15 cellular contexts compared by ENCODE assay signal in genomic region chr17:17001076-17001777, GRCh38. TPM values are rescaled to one million over a fixed set of nuclear protein-coding genes. Genes with fewer than 3 reads are reported as not detected.
DNase-seq lines count a peak whose midpoint lies in the region; ATAC-seq, FAIRE-seq and TF ChIP-seq lines count a peak whose summit lies in the region.
"Had no signal": no experiment of that assay in that cellular context is flagged by ENCODE, and none has a peak within 500 bp of the region (broad histone marks: within the 10 kb centered on the region; RNA-seq: fewer than 3 reads in every experiment).

No MANE protein-coding gene starts in this region.

- no peaks in the 10 kb centered on the region for H3K23me2 ChIP-seq in H9 (ENCODE audit: insufficient read length, low read depth, low read length, poor library complexity, severe bottlenecking)

- 72 to 79% methylated on average over 9 of the region's 9 CpGs for WGBS in sigmoid colon, 2 donors
- WGBS in H9 (ENCODE audit: extremely low coverage, insufficient read length, low lambda C conversion rate), result no CpG with 5 or more reads among the region's 9 CpGs

- no peak overlapping the region for H4K8ac ChIP-seq in H9 (replicated peaks; ENCODE audit: insufficient read length, low read depth, low read length)

- H2AFZ ChIP-seq in H9 (ENCODE audit: low read length), result no peak overlapping the region

- no peak overlapping the region for H3K23ac ChIP-seq in H9 (ENCODE audit: insufficient read length, low read depth, low read length)

- no peak for DNase-seq in Right ventricle myocardium superior
- no peak for DNase-seq in left cardiac atrium
- no peak for DNase-seq in bronchial epithelial cell (ENCODE audit: low read depth)
- DNase-seq in sigmoid colon, result peak; percentile 44
- no peak for DNase-seq in H9
- DNase-seq in hippocampal formation (lab: John Stamatoyannopoulos, UW), result no peak

- no peak overlapping the region for H3T11ph ChIP-seq in H9 (ENCODE audit: low read length)

- H3K4me1 Mint-ChIP-seq in H9, result peaks cover 11 to 21% of the 10 kb centered on the region in 2 experiments

- H2AK5ac ChIP-seq in H9 (ENCODE audit: insufficient read length, low read length), result no peak overlapping the region

- H4K5ac ChIP-seq in H9 (ENCODE audit: insufficient read length, low read depth, low read length), result no peak overlapping the region

- H3K27me3 ChIP-seq in bronchial epithelial cell (ENCODE audit: control insufficient read depth, insufficient read depth, low read length) (no peaks in the 10 kb centered on the region), sigmoid colon (no peaks in the 10 kb centered on the region), H9 (ENCODE audit: insufficient read depth, low read length) (no peaks in the 10 kb centered on the region)
- H3K27me3 ChIP-seq: brain microvascular endothelial cell, foreskin keratinocyte had no signal

- peaks cover 0 to 10% (median 7%) of the 10 kb centered on the region in 4 donors for H3K4me1 ChIP-seq in sigmoid colon
- H3K4me1 ChIP-seq in H9 (ENCODE audit: insufficient read depth, low read length), result no peaks in the 10 kb centered on the region
- H3K4me1 ChIP-seq: foreskin keratinocyte had no signal

- H2BK20ac ChIP-seq in H9 (ENCODE audit: low read depth, low read length, poor library complexity, severe bottlenecking), result no peak overlapping the region

- peaks cover 2 to 3% of the 10 kb centered on the region in 2 experiments; a peak in 2 of 5 replicates for H3K9me3 Mint-ChIP-seq in H9
- H3K9me3 Mint-ChIP-seq: activated T-cell treated with anti-CD3 and anti-CD28 coated beads, Interleukin-2, amount 50 U/mL, for 24 hours had no signal

- no peak for TF ChIP-seq POLR2A in sigmoid colon (IDR thresholded peaks at IDR 0.05)

- H3K79me1 ChIP-seq in H9 (ENCODE audit: insufficient read depth, low read depth, low read length, poor library complexity, severe bottlenecking), result no peaks in the 10 kb centered on the region

- H3K36me3 Mint-ChIP-seq in H9 (ENCODE audit: insufficient read depth in 1 of 3, low read depth in 3 of 3), result peaks cover 0 to 1% (median 0%) of the 10 kb centered on the region in 3 experiments; a peak in 1 of 7 replicates
- H3K36me3 Mint-ChIP-seq: activated naive CD8-positive, alpha-beta T cell had no signal

- no peak overlapping the region for H2BK12ac ChIP-seq in H9 (ENCODE audit: insufficient read length, low read depth, low read length)

- ATAC-seq in Right ventricle myocardium superior (ENCODE audit: poor library complexity) (peak; percentile 11), left cardiac atrium (no peak), HG02973 (IDR thresholded peaks at IDR 0.05; ENCODE audit: unreplicated experiment) (peak; percentile 10), GM19455 (IDR thresholded peaks at IDR 0.05; ENCODE audit: unreplicated experiment) (no peak)

- no peak overlapping the region for H3K56ac ChIP-seq in H9 (ENCODE audit: insufficient read length, low read depth, low read length)

- TF ChIP-seq CTCF in bronchial epithelial cell (IDR thresholded peaks at IDR 0.05; ENCODE audit: insufficient read depth, low read length, severe bottlenecking) (no peak), sigmoid colon (IDR thresholded peaks at IDR 0.05) (no peak), H9 (conservative IDR thresholded peaks at IDR 0.05) (no peak)

- H3K14ac ChIP-seq in H9 (ENCODE audit: insufficient read depth, low read length), result no peak overlapping the region

- no peaks in the 10 kb centered on the region for H4K20me1 ChIP-seq in H9 (ENCODE audit: control insufficient read depth, insufficient read depth, insufficient read length)

- H3K9me3 ChIP-seq in sigmoid colon, result no peaks in the 10 kb centered on the region
- no peaks in the 10 kb centered on the region for H3K9me3 ChIP-seq in H9 (ENCODE audit: control insufficient read depth, low read depth, low read length)

- H3K36me3 ChIP-seq in bronchial epithelial cell (ENCODE audit: control insufficient read depth, insufficient read depth, low read length) (no peaks in the 10 kb centered on the region), sigmoid colon (no peaks in the 10 kb centered on the region)
- H3K36me3 ChIP-seq: brain microvascular endothelial cell had no signal

- no peak overlapping the region for H2BK120ac ChIP-seq in H9 (ENCODE audit: low read depth, low read length, poor library complexity, severe bottlenecking)

- peak; percentile 23 for FAIRE-seq in bronchial epithelial cell (lab: Jason Lieb, UNC)

- H3K27ac ChIP-seq in sigmoid colon, result no peak overlapping the region
- no peak overlapping the region for H3K27ac ChIP-seq in H9 (ENCODE audit: insufficient read length, low read depth, low read length)
- H3K27ac ChIP-seq: brain microvascular endothelial cell, foreskin keratinocyte, SK-N-MC had no signal

- intact Hi-C loops in Right ventricle myocardium superior (cut with DNase I), result loop anchor here (10.0 kb wide), 3 partner anchors 134 to 304 kb away; partner anchors contain the start of genes FLCN and NT5M
- intact Hi-C loops in left cardiac atrium (cut with DNase I), result loop anchor here (10.0 kb wide), 5 partner anchors 114 to 644 kb away; partner anchors contain the start of gene FLCN (in 1 of the 2)
- intact Hi-C loops in sigmoid colon (cut with DNase I), result loop anchor here (5.0 to 10.0 kb wide), 3 partner anchors 104 to 236 kb away; partner anchors contain the start of gene FLCN

- TF ChIP-seq EP300 in sigmoid colon (IDR thresholded peaks at IDR 0.05), result no peak

- H3K27me3 Mint-ChIP-seq in H9 (ENCODE audit: low read depth), result peaks cover 3% of the 10 kb centered on the region
- H3K27me3 Mint-ChIP-seq: activated naive CD8-positive, alpha-beta T cell; activated T-cell treated with anti-CD3 and anti-CD28 coated beads, Interleukin-2, amount 50 U/mL, for 24 hours had no signal

- H3K4me2 ChIP-seq in H9 (ENCODE audit: insufficient read depth, insufficient read length, low read length), result no peak overlapping the region

- H3K9ac ChIP-seq in H9 (ENCODE audit: extremely low read depth, insufficient read length, low read length), result no peak overlapping the region

- H3K4ac ChIP-seq in H9 (ENCODE audit: low read depth, low read length), result no peak overlapping the region

- no peak overlapping the region for H2BK15ac ChIP-seq in H9 (ENCODE audit: low read depth, low read length)

- no peaks in the 10 kb centered on the region for H3K79me2 ChIP-seq in H9 (ENCODE audit: insufficient read depth, low read length)

- H3K4me3 ChIP-seq in bronchial epithelial cell (ENCODE audit: low read depth, low read length) (no peak overlapping the region), sigmoid colon (no peak overlapping the region)
- H3K4me3 ChIP-seq: SK-N-MC had no signal

- H2BK5ac ChIP-seq in H9 (ENCODE audit: insufficient read length, low read length), result no peak overlapping the region

- no peak overlapping the region; a peak in 1 of 7 replicates for H3K27ac Mint-ChIP-seq in H9
- H3K27ac Mint-ChIP-seq: activated naive CD8-positive, alpha-beta T cell; activated T-cell treated with anti-CD3 and anti-CD28 coated beads, Interleukin-2, amount 50 U/mL, for 24 hours had no signal

- H3K4me3 Mint-ChIP-seq in H9, result no peak overlapping the region; a peak in 1 of 5 replicates
- H3K4me3 Mint-ChIP-seq: activated naive CD8-positive, alpha-beta T cell; activated T-cell treated with anti-CD3 and anti-CD28 coated beads, Interleukin-2, amount 50 U/mL, for 24 hours had no signal

- H4K91ac ChIP-seq in H9 (ENCODE audit: insufficient read length, low read depth, low read length), result no peak overlapping the region

- no peak overlapping the region for H3K18ac ChIP-seq in H9 (ENCODE audit: insufficient read length, low read depth, low read length)

RNA-seq across cellular contexts. Expression of gene TNFRSF13B, which starts 29.3 kb away (rescaled TPM):
- total RNA-seq in Right ventricle myocardium superior (not detected), left cardiac atrium (not detected), bronchial epithelial cell (not detected in 2 replicates), sigmoid colon (not detected), H9 (2021) (0.11 and 0.28 TPM in 2 replicates)
- 10 to 100 TPM in 1 of 3 donors, not detected in 2; 15.2 TPM for polyA plus RNA-seq in sigmoid colon
- total RNA-seq: Calu3, foreskin keratinocyte, HT-29 had no signal
- polyA plus RNA-seq: foreskin keratinocyte had no signal

RNA-seq across cellular contexts. Expression of gene MPRIP, which starts 41.0 kb away (rescaled TPM):
- total RNA-seq in Right ventricle myocardium superior, result 280 TPM
- total RNA-seq in left cardiac atrium, result 100 to 1,000 TPM; 247 to 329 TPM
- 134 and 183 TPM in 2 replicates for total RNA-seq in bronchial epithelial cell
- 100 to 1,000 TPM in 1 of 4 donors, 10 to 100 TPM in 3; 59.6 to 101 (median 80.4) TPM for total RNA-seq in sigmoid colon
- polyA plus RNA-seq in sigmoid colon, result 100 to 1,000 TPM in 1 of 3 donors, 10 to 100 TPM in 2; 43.2 to 113 (median 67.9) TPM
- 129 and 132 TPM in 2 replicates for total RNA-seq in H9 (2021)

Comparison
In these comparisons a context has a peak if more than half of its experiments do, and no peak if none do; other contexts are left out.
1. ATAC-seq: peak in Right ventricle myocardium superior (single experiment) and HG02973 (single experiment); none in left cardiac atrium (0 of 2) and GM19455 (single experiment).